Comparison of ENCODE assay signal across 15 cellular contexts in genomic region chr10:77195101-77195500, GRCh38.
DNase-seq lines count a peak whose midpoint lies in the region; ATAC-seq and TF ChIP-seq lines count a peak whose summit lies in the region.
"Had no signal": no experiment of that assay in that cellular context is flagged by ENCODE, and none has a peak within 500 bp of the region (broad histone marks: within the 10 kb centered on the region; RNA-seq: fewer than 3 reads in every experiment).

No MANE protein-coding gene starts in this region.

- H3K27ac Mint-ChIP-seq in mesothelial cell of epicardium, result peak overlapping the region; percentile 47
- H3K27ac Mint-ChIP-seq: naive thymus-derived CD4-positive, alpha-beta T cell had no signal

- DNase-seq in AG04449 (ENCODE audit: low read depth, low spot score) (peak; percentile 82), M059J (ENCODE audit: low read depth) (peak; percentile 97), dermis blood vessel endothelial cell (peak; percentile 6), mesothelial cell of epicardium (ENCODE audit: low spot score in 2 of 2, unreplicated experiment in 2 of 2) (no peak)
- DNase-seq in activated naive CD4-positive, alpha-beta T cell (lab: John Stamatoyannopoulos, UW), result no peak
- DNase-seq: activated CD4-positive, alpha-beta T cell treated with anti-CD3 and anti-CD28 coated beads, Interleukin-2, amount 50 U/mL, for 48 hours; heart right ventricle; naive thymus-derived CD4-positive, alpha-beta T cell; NCI-H2107; stimulated activated CD4-positive, alpha-beta T cell treated with anti-CD3 and anti-CD28 coated beads, Interleukin-4, amount 100 ng/mL, for 4 hours had no signal

- H3K4me3 Mint-ChIP-seq in mesothelial cell of epicardium, result no peak overlapping the region
- H3K4me3 Mint-ChIP-seq: naive thymus-derived CD4-positive, alpha-beta T cell had no signal

- no peak overlapping the region for H3K4me3 ChIP-seq in AG04449 (ENCODE audit: low read depth, low read length)
- H3K4me3 ChIP-seq: heart right ventricle, tibial nerve had no signal

- no peaks in the 10 kb centered on the region for H3K9me3 Mint-ChIP-seq in mesothelial cell of epicardium

- no peaks in the 10 kb centered on the region for H3K36me3 Mint-ChIP-seq in mesothelial cell of epicardium
- H3K36me3 Mint-ChIP-seq: naive thymus-derived CD4-positive, alpha-beta T cell had no signal

- CTCF ChIA-PET in AG04449 (lab: Yijun Ruan, JAX), result interaction anchor here (1.0 to 1.5 kb wide), 3 partner anchors 29 to 562 kb away, joined by 3 to 4 read pairs (median 3); no protein-coding TSS in a partner anchor

- no peak for ATAC-seq in HG03378 (IDR thresholded peaks at IDR 0.05; ENCODE audit: unreplicated experiment)
- ATAC-seq in HG03565 (IDR thresholded peaks at IDR 0.05; ENCODE audit: unreplicated experiment), result no peak
- no peak for ATAC-seq in HG03097 (IDR thresholded peaks at IDR 0.05; ENCODE audit: low FRiP score, unreplicated experiment)
- ATAC-seq: heart right ventricle; HepG2; naive thymus-derived CD4-positive, alpha-beta T cell had no signal

- TF ChIP-seq CTCF in AG04449 (IDR thresholded peaks at IDR 0.05; ENCODE audit: insufficient read depth, low read length, missing control alignments) (no peak), mesothelial cell of epicardium (IDR thresholded peaks at IDR 0.05; ENCODE audit: unreplicated experiment) (no peak)

- peaks cover 29% of the 10 kb centered on the region for H3K4me1 Mint-ChIP-seq in mesothelial cell of epicardium
- H3K4me1 Mint-ChIP-seq: naive thymus-derived CD4-positive, alpha-beta T cell had no signal

- no peaks in the 10 kb centered on the region for H3K27me3 Mint-ChIP-seq in mesothelial cell of epicardium (ENCODE audit: low read depth)

- POLR2A ChIA-PET in AG04449 (lab: Yijun Ruan, JAX), result interaction anchor here (1.1 to 1.3 kb wide), 3 partner anchors 16 to 516 kb away, joined by 4 read pairs; no protein-coding TSS in a partner anchor

Comparison
In these comparisons a context has a peak if more than half of its experiments do, and no peak if none do; other contexts are left out.
1. DNase-seq: peak in AG04449 (single experiment), M059J (single experiment) and dermis blood vessel endothelial cell (single experiment); none in mesothelial cell of epicardium (0 of 2) and activated naive CD4-positive, alpha-beta T cell (0 of 4).